8 cellular contexts compared by ENCODE assay signal in the genomic region with DNA sequence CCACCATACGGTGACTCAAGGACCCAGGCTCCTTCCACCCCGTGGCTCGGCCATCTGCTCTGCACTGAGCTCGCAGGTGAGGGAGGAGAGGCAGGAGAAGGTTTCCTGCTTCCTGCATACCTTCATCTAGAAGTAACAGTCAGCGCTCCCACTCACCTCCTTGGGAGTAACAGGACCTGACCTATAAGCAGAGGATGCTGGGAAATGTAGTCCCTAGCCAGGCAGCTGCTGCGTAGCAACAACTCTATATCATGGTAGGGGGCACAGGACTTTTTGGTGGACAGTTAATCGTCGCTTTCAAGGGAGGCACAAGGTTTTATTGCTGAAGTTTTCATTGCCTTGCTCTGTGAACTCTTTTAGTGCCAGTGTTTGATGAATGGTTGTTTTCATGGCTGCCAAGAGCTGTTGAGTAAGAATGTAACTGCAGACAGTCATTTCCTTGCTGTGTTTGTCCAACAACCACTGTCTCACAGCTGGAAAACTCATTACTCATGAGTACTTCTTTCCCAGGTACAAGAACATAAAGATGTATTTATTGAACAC. TPM values are rescaled to one million over a fixed set of nuclear protein-coding genes. Genes with fewer than 3 reads are reported as not detected.
A peak's percentile ranks its signal among the peaks of the same experiment; 100 is the strongest.
DNase-seq lines count a peak whose midpoint lies in the region; TF ChIP-seq lines count a peak whose summit lies in the region.

No MANE protein-coding gene starts in this region.

- H3K9me3 Mint-ChIP-seq in progenitor cell of endocrine pancreas (ENCODE audit: low read depth): no peaks in the 10 kb centered on the region

- H3K27ac Mint-ChIP-seq in progenitor cell of endocrine pancreas: no peak overlapping the region

- H3K4me1 Mint-ChIP-seq in progenitor cell of endocrine pancreas (ENCODE audit: low read depth): peaks cover 3% of the 10 kb centered on the region

- peak overlapping the region; percentile 42 for H3K4me3 Mint-ChIP-seq in progenitor cell of endocrine pancreas (ENCODE audit: low read depth)

- peak; percentile 74 for DNase-seq in ELR (ENCODE audit: low read depth)
- peak; percentile 56 for DNase-seq in RKO (ENCODE audit: low spot score)
- DNase-seq in foreskin melanocyte: peak; percentile 49
- no peak for DNase-seq in progenitor cell of endocrine pancreas (ENCODE audit: low spot score, unreplicated experiment)
- no peak for DNase-seq in OCI-M2 (lab: John Stamatoyannopoulos, UW; ENCODE audit: unreplicated experiment)
- DNase-seq in NOMO-1 treated with DMSO at 0.1 percent for 48 hours (lab: John Stamatoyannopoulos, UW; ENCODE audit: unreplicated experiment): no peak
- DNase-seq in activated naive CD4-positive, alpha-beta T cell treated with anti-CD3 and anti-CD28 coated beads, Interleukin-2, amount 50 U/mL, for 16 hours: no peak
- no peak for DNase-seq in D341Med (ENCODE audit: low spot score)

- TF ChIP-seq CTCF in progenitor cell of endocrine pancreas (IDR thresholded peaks at IDR 0.05; ENCODE audit: unreplicated experiment): no peak

- H3K36me3 Mint-ChIP-seq in progenitor cell of endocrine pancreas (ENCODE audit: insufficient read depth): peaks cover 1% of the 10 kb centered on the region

- H3K27me3 Mint-ChIP-seq in progenitor cell of endocrine pancreas: no peaks in the 10 kb centered on the region

RNA-seq across cellular contexts. Expression of a gene that starts 10.2 kb away (rescaled TPM):
- 43.4 and 44.2 TPM in 2 replicates for total RNA-seq in progenitor cell of endocrine pancreas

RNA-seq across cellular contexts. Expression of a gene that starts 13.2 kb away (rescaled TPM):
- total RNA-seq in progenitor cell of endocrine pancreas: 14.3 and 14.7 TPM in 2 replicates

RNA-seq across cellular contexts. Expression of a gene that starts 39.7 kb away (rescaled TPM):
- 4.3 TPM in 2 replicates for total RNA-seq in progenitor cell of endocrine pancreas

RNA-seq across cellular contexts. Expression of a gene that starts 45.1 kb away (rescaled TPM):
- total RNA-seq in progenitor cell of endocrine pancreas: 73.1 and 81.0 TPM in 2 replicates

Comparison
In these comparisons a context has a peak if more than half of its experiments do, and no peak if none do; other contexts are left out.
1. DNase-seq: peak in ELR (single experiment), RKO (single experiment) and foreskin melanocyte (single experiment); none in progenitor cell of endocrine pancreas (single experiment), OCI-M2 (single experiment), NOMO-1 treated with DMSO at 0.1 percent for 48 hours (single experiment), activated naive CD4-positive, alpha-beta T cell treated with anti-CD3 and anti-CD28 coated beads, Interleukin-2, amount 50 U/mL, for 16 hours (single experiment) and D341Med (single experiment).